ENCODE assay signal across 8 cellular contexts in genomic region chr12:93742086-93742934, GRCh38.
DNase-seq lines count a peak whose midpoint lies in the region; ATAC-seq and TF ChIP-seq lines count a peak whose summit lies in the region.

No MANE protein-coding gene starts in this region.

- H3K27me3 Mint-ChIP-seq in CD8-positive, alpha-beta memory T cell: peaks cover 0 to 2% of the 10 kb centered on the region in 2 donors
- H3K27me3 Mint-ChIP-seq in natural killer cell (ENCODE audit: low read depth in 2 of 2): no peaks in the 10 kb centered on the region
- H3K27me3 Mint-ChIP-seq in stimulated activated naive CD8-positive, alpha-beta T cell treated with anti-CD3 and anti-CD28 coated beads, Interleukin-15, Interleukin-2, amounts not matched to agents 100 ng/mL and 50 ng/mL, for 24 hours: no peaks in the 10 kb centered on the region

- peak; percentile 12 to 56 (median 42) for DNase-seq in CD8-positive, alpha-beta memory T cell
- peak; percentile 58 for DNase-seq in HPDE6-E6E7 (ENCODE audit: extremely low spot score)
- peak; percentile 38 for DNase-seq in Panc1 (ENCODE audit: low read depth, low spot score)
- peak; percentile 58 for DNase-seq in activated effector memory CD4-positive, alpha-beta T cell treated with Interleukin-2 at 50 U/mL for 16 hours
- DNase-seq in fibroblast of the conjunctiva (ENCODE audit: low read depth): peak; percentile 40
- DNase-seq in natural killer cell: peak; percentile 60

- BruUV-seq in Panc1 (replicated peaks; lab: Mats Ljungman, UMichigan): no TSS peak

- H3K27ac ChIP-seq in CD8-positive, alpha-beta memory T cell (ENCODE audit: low read depth, low read length): peak overlapping the region; percentile 76
- peak overlapping the region; percentile 93 for H3K27ac ChIP-seq in Panc1 (ENCODE audit: low read length)

- no peaks in the 10 kb centered on the region for H3K9me3 ChIP-seq in CD8-positive, alpha-beta memory T cell (ENCODE audit: low read length)
- H3K9me3 ChIP-seq in Panc1 (ENCODE audit: control insufficient read depth, insufficient read depth, low read depth, low read length): no peaks in the 10 kb centered on the region

- H3K36me3 ChIP-seq in CD8-positive, alpha-beta memory T cell (ENCODE audit: insufficient read depth, low read length): no peaks in the 10 kb centered on the region
- no peaks in the 10 kb centered on the region for H3K36me3 ChIP-seq in Panc1 (ENCODE audit: control insufficient read depth, insufficient read depth, low read length)

- peak overlapping the region; percentile 41 to 91 (median 82) for H3K27ac Mint-ChIP-seq in CD8-positive, alpha-beta memory T cell
- H3K27ac Mint-ChIP-seq in natural killer cell: peak overlapping the region; percentile 93 to 96
- peak overlapping the region; percentile 76 for H3K27ac Mint-ChIP-seq in stimulated activated naive CD8-positive, alpha-beta T cell treated with anti-CD3 and anti-CD28 coated beads, Interleukin-15, Interleukin-2, amounts not matched to agents 100 ng/mL and 50 ng/mL, for 24 hours

- CTCF ChIA-PET in CD8-positive, alpha-beta memory T cell (lab: Charles Lee): interaction anchor here (1.5 to 2.1 kb wide), 2 partner anchors 25 to 359 kb away, joined by 5 to 14 read pairs; no protein-coding TSS in a partner anchor
- CTCF ChIA-PET in Panc1 (lab: Charles Lee): interaction anchor here (0.5 to 1.0 kb wide), 3 partner anchors 29 to 360 kb away, joined by 3 read pairs; no protein-coding TSS in a partner anchor

- peaks cover 30% of the 10 kb centered on the region for H3K4me1 ChIP-seq in CD8-positive, alpha-beta memory T cell (ENCODE audit: insufficient read depth, low read length)
- peaks cover 11% of the 10 kb centered on the region for H3K4me1 ChIP-seq in Panc1 (ENCODE audit: control insufficient read depth, insufficient read depth, low read length)

- intact Hi-C loops in Panc1 (cut with micrococcal nuclease; ENCODE audit: unreplicated experiment): loop anchor here (5.0 kb wide), 2 partner anchors 175 to 240 kb away; no protein-coding TSS in a partner anchor
- intact Hi-C loops in natural killer cell (cut with micrococcal nuclease): loop anchor here (1.0 to 5.0 kb wide), 3 partner anchors 173 to 360 kb away; no protein-coding TSS in a partner anchor

- peak overlapping the region; percentile 87 to 94 (median 90) for H3K4me3 Mint-ChIP-seq in CD8-positive, alpha-beta memory T cell
- H3K4me3 Mint-ChIP-seq in natural killer cell: peak overlapping the region; percentile 98
- peak overlapping the region; percentile 81 for H3K4me3 Mint-ChIP-seq in stimulated activated naive CD8-positive, alpha-beta T cell treated with anti-CD3 and anti-CD28 coated beads, Interleukin-15, Interleukin-2, amounts not matched to agents 100 ng/mL and 50 ng/mL, for 24 hours

- ATAC-seq in GM19468 (IDR thresholded peaks at IDR 0.05; ENCODE audit: extremely low read depth, unreplicated experiment): peak; percentile 64
- ATAC-seq in Panc1: peak; percentile 99
- ATAC-seq in natural killer cell: peak; percentile 95 to 96 (median 95)

- peak; percentile 84 for TF ChIP-seq CTCF in Panc1 (IDR thresholded peaks at IDR 0.05)
- TF ChIP-seq CTCF in natural killer cell (IDR thresholded peaks at IDR 0.05): peak; percentile 30

- peaks cover 0 to 6% (median 0%) of the 10 kb centered on the region in 3 donors for H3K36me3 Mint-ChIP-seq in CD8-positive, alpha-beta memory T cell
- H3K36me3 Mint-ChIP-seq in natural killer cell: no peaks in the 10 kb centered on the region
- H3K36me3 Mint-ChIP-seq in stimulated activated naive CD8-positive, alpha-beta T cell treated with anti-CD3 and anti-CD28 coated beads, Interleukin-15, Interleukin-2, amounts not matched to agents 100 ng/mL and 50 ng/mL, for 24 hours (ENCODE audit: low read depth): no peaks in the 10 kb centered on the region

- no peaks in the 10 kb centered on the region for H3K27me3 ChIP-seq in CD8-positive, alpha-beta memory T cell (ENCODE audit: insufficient read depth, low read length, poor library complexity, severe bottlenecking)
- H3K27me3 ChIP-seq in Panc1 (ENCODE audit: control insufficient read depth, insufficient read depth, low read length): no peaks in the 10 kb centered on the region

- H3K4me1 Mint-ChIP-seq in CD8-positive, alpha-beta memory T cell: peaks cover 27 to 41% (median 37%) of the 10 kb centered on the region in 3 donors
- H3K4me1 Mint-ChIP-seq in natural killer cell: peaks cover 22 to 38% of the 10 kb centered on the region in 2 donors
- H3K4me1 Mint-ChIP-seq in stimulated activated naive CD8-positive, alpha-beta T cell treated with anti-CD3 and anti-CD28 coated beads, Interleukin-15, Interleukin-2, amounts not matched to agents 100 ng/mL and 50 ng/mL, for 24 hours (ENCODE audit: low read depth): peaks cover 43% of the 10 kb centered on the region

- in situ Hi-C loops in Panc1 (cut with HindIII; ENCODE audit: low pct_unique_long_range_greater_than_20kb, low sequenced_read_pairs): no loop called here

- H3K4me3 ChIP-seq in CD8-positive, alpha-beta memory T cell (ENCODE audit: low read length): peak overlapping the region; percentile 72
- H3K4me3 ChIP-seq in Panc1 (ENCODE audit: low read depth in 2 of 2, low read length in 2 of 2): peak overlapping the region; percentile 73 to 74

- no peaks in the 10 kb centered on the region for H3K9me3 Mint-ChIP-seq in CD8-positive, alpha-beta memory T cell
- no peaks in the 10 kb centered on the region for H3K9me3 Mint-ChIP-seq in natural killer cell
- no peaks in the 10 kb centered on the region for H3K9me3 Mint-ChIP-seq in stimulated activated naive CD8-positive, alpha-beta T cell treated with anti-CD3 and anti-CD28 coated beads, Interleukin-15, Interleukin-2, amounts not matched to agents 100 ng/mL and 50 ng/mL, for 24 hours

- POLR2A ChIA-PET in CD8-positive, alpha-beta memory T cell (lab: Charles Lee): no interaction called here
- POLR2A ChIA-PET in Panc1 (lab: Charles Lee): no interaction called here

Comparison
In these comparisons a context has a peak if more than half of its experiments do, and no peak if none do; other contexts are left out.
1. Peak in every context shown above with its lines: DNase-seq, ATAC-seq, H3K4me3 ChIP-seq and H3K27ac ChIP-seq.